ENCODE assay signal across 24 cellular contexts in genomic region chr17:29032067-29032551, GRCh38. TPM values are rescaled to one million over a fixed set of nuclear protein-coding genes. Genes with fewer than 3 reads are reported as not detected.
"Had no signal": no experiment of that assay in that cellular context is flagged by ENCODE, and none has a peak within 500 bp of the region (broad histone marks: within the 10 kb centered on the region; RNA-seq: fewer than 3 reads in every experiment).

No MANE protein-coding gene starts in this region.

- H3K27ac ChIP-seq: breast epithelium, coronary artery, esophagus muscularis mucosa, gastroesophageal sphincter, heart left ventricle, prostate gland, right atrium auricular region, testis, upper lobe of left lung had no signal

- H3K4me3 ChIP-seq: breast epithelium, coronary artery, esophagus muscularis mucosa, gastroesophageal sphincter, heart left ventricle, lung, prostate gland, right atrium auricular region, testis, upper lobe of left lung had no signal

- ATAC-seq: gastroesophageal sphincter, heart left ventricle, T-cell had no signal

- H3K36me3 ChIP-seq: breast epithelium, esophagus muscularis mucosa, gastroesophageal sphincter, heart left ventricle, prostate gland, right atrium auricular region, upper lobe of left lung had no signal

- DNase-seq: activated B cell treated with CpG ODN at 0.5 μM for 24 hours; activated CD4-positive, alpha-beta memory T cell treated with anti-CD3 and anti-CD28 coated beads, Interleukin-2, amount 10 ng/mL, durations not matched to agents 7 days and 5 days; activated CD4-positive, alpha-beta T cell treated with anti-CD3 and anti-CD28 coated beads for 48 hours; activated naive CD4-positive, alpha-beta T cell treated with Interleukin-2 at 50 U/mL for 16 hours; activated T-cell treated with anti-CD3 and anti-CD28 coated beads, Interleukin-2, amount 50 U/mL, for 1 hour; anterior cingulate cortex; heart left ventricle; midbrain; nephron progenitor cell; stimulated activated CD4-positive, alpha-beta T cell treated with anti-CD3 and anti-CD28 coated beads, Interleukin-2, amount 100 ng/mL, for 48 hours; T-cell; testis; upper lobe of left lung had no signal

- H3K4me1 ChIP-seq: breast epithelium, esophagus muscularis mucosa, gastroesophageal sphincter, heart left ventricle, prostate gland, right atrium auricular region, testis, upper lobe of left lung had no signal

- H3K27me3 ChIP-seq: right atrium auricular region, testis, upper lobe of left lung had no signal

- H3K9me3 ChIP-seq: prostate gland, testis had no signal

RNA-seq across cellular contexts. Expression of gene PIPOX, which starts 10.8 kb away (rescaled TPM):
- polyA plus RNA-seq: keratinocyte had no signal

RNA-seq across cellular contexts. Expression of gene SEZ6, which starts 26.3 kb away (rescaled TPM):
- total RNA-seq: activated B cell treated with CpG ODN at 0.5 μM for 24 hours; activated CD4-positive, alpha-beta memory T cell treated with anti-CD3 and anti-CD28 coated beads, Interleukin-2, amount 10 ng/mL, durations not matched to agents 7 days and 5 days; activated T-helper 2 cell treated with anti-CD3 and anti-CD28 coated beads, Interferon-gamma antibody, Interleukin-2, Interleukin-4, amounts not matched to agents 10 μg/mL and 5 μg/mL and 100 μg/mL, durations not matched to agents 14 hours and 24 hours and 36 hours; breast epithelium; omental fat pad; skeletal muscle tissue had no signal
- polyA plus RNA-seq: heart left ventricle, keratinocyte had no signal
